ENCODE assay signal across 13 cellular contexts in the genomic region with DNA sequence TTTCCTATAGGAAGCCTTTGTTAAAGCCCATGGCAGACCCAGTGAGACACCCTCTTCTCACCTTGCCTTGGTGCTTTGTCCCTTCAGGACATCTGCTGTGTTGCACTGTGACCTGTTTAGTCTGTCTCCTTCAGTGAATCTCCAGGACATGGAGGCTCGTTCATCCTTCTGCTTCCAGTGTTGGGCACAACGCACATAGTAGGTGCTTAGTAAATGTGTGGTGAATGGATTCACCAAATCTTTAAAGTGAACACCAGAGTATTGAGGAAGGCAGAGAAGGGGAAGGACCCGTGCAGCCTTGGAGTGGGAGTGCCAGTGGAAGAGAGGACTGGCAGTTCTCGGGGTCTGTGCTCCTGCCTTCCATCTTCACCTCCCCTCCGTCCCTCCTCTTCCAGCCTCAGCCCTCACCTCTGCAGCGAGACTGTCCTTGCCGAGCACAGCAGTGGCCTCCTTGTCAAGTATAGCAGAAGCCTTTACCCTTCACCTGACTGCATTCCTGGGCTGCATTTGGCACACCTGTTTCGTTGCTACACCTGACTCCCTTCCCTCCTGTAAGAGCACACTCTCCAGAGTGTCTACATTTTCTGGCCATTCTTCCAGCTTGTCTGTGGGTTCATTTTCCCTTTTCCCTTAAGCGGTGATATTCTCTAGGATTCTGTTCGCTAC. TPM values are rescaled to one million over a fixed set of nuclear protein-coding genes. Genes with fewer than 3 reads are reported as not detected.
DNase-seq lines count a peak whose midpoint lies in the region; ATAC-seq and TF ChIP-seq lines count a peak whose summit lies in the region.
"Had no signal": no experiment of that assay in that cellular context is flagged by ENCODE, and none has a peak within 500 bp of the region (broad histone marks: within the 10 kb centered on the region; RNA-seq: fewer than 3 reads in every experiment).

No MANE protein-coding gene starts in this region.

- H3K27ac ChIP-seq in mammary epithelial cell (ENCODE audit: insufficient read depth, low read depth, low read length) = no peak overlapping the region
- no peak overlapping the region for H3K27ac ChIP-seq in mesendoderm (ENCODE audit: low read depth, low read length)
- peak overlapping the region; percentile 42 to 62 (median 58) for H3K27ac ChIP-seq in thyroid gland
- H3K27ac ChIP-seq: neutrophil had no signal

- TF ChIP-seq CTCF in MCF 10A (IDR thresholded peaks at IDR 0.05; ENCODE audit: unreplicated experiment) (no peak), mammary epithelial cell (conservative IDR thresholded peaks at IDR 0.05 in 1 of 2, IDR thresholded peaks at IDR 0.05 in 1 of 2; ENCODE audit: extremely low read depth in 1 of 2, insufficient read depth in 1 of 2, low read depth in 1 of 2, low read length in 2 of 2) (no peak), thyroid gland (IDR thresholded peaks at IDR 0.05) (no peak)

- no peak overlapping the region for H4K5ac ChIP-seq in mesendoderm (ENCODE audit: low read length)

- CTCF ChIA-PET in MCF 10A (lab: Yijun Ruan, JAX) = interaction anchor here (0.6 kb wide), 1 partner anchor 7 kb away, joined by 3 read pairs; no protein-coding TSS in a partner anchor
- CTCF ChIA-PET in mammary epithelial cell (lab: Charles Lee; ENCODE audit: low non-redundant PET) = no interaction called here

- H3K4me3 Mint-ChIP-seq in MCF 10A (ENCODE audit: unreplicated experiment) = no peak overlapping the region
- H3K4me3 Mint-ChIP-seq in activated T-helper 17 cell treated with anti-CD3 and anti-CD28 coated beads, Interleukin-2, amount 50 U/mL, for 72 hours = no peak overlapping the region
- H3K4me3 Mint-ChIP-seq: activated naive CD8-positive, alpha-beta T cell treated with anti-CD3 and anti-CD28 coated beads, Interleukin-2, amount 10 ng/mL, durations not matched to agents 7 days and 5 days had no signal

- H2BK15ac ChIP-seq in mesendoderm (replicated peaks; ENCODE audit: low read depth) = no peak overlapping the region

- POLR2A ChIA-PET in MCF 10A (lab: Yijun Ruan, JAX) = interaction anchor here (0.7 to 2.0 kb wide), 2 partner anchors 47 to 161 kb away, joined by 3 to 12 read pairs; no protein-coding TSS in a partner anchor

- no peak overlapping the region for H2AK5ac ChIP-seq in mesendoderm (ENCODE audit: low read length)

- H2BK5ac ChIP-seq in mesendoderm (ENCODE audit: low read length) = no peak overlapping the region

- H3K79me2 ChIP-seq in mammary epithelial cell (ENCODE audit: insufficient read depth, low read length) (peaks cover 81% of the 10 kb centered on the region), mesendoderm (ENCODE audit: control insufficient read depth, insufficient read depth, low read length) (peaks cover 71% of the 10 kb centered on the region)

- H3K4me1 Mint-ChIP-seq in MCF 10A (ENCODE audit: insufficient read depth, unreplicated experiment) = peaks cover 22% of the 10 kb centered on the region
- H3K4me1 Mint-ChIP-seq in activated T-helper 17 cell treated with anti-CD3 and anti-CD28 coated beads, Interleukin-2, amount 50 U/mL, for 72 hours = peaks cover 41% of the 10 kb centered on the region

- no peak overlapping the region for H3K56ac ChIP-seq in mesendoderm (ENCODE audit: low read length)

- peak overlapping the region; percentile 81 for H3K27ac Mint-ChIP-seq in MCF 10A (ENCODE audit: low read depth, unreplicated experiment)
- peak overlapping the region; percentile 13 for H3K27ac Mint-ChIP-seq in activated T-helper 17 cell treated with anti-CD3 and anti-CD28 coated beads, Interleukin-2, amount 50 U/mL, for 72 hours

- in situ Hi-C loops in mammary epithelial cell (cut with MboI; ENCODE audit: low sequenced_read_pairs in 2 of 2) = no loop called here

- DNase-seq in MCF 10A (ENCODE audit: unreplicated experiment) (no peak), mammary epithelial cell (no peak), mesendoderm (peak; percentile 59), thyroid gland (peak; percentile 80 to 82)
- DNase-seq: activated CD4-positive, alpha-beta T cell treated with anti-CD3 and anti-CD28 coated beads, Interleukin-2, amount 50 U/mL, for 1 hour; activated naive CD8-positive, alpha-beta T cell treated with anti-CD3 and anti-CD28 coated beads, Interleukin-2, amount 10 ng/mL, durations not matched to agents 7 days and 5 days; stimulated activated CD4-positive, alpha-beta T cell treated with anti-CD3 and anti-CD28 coated beads, Interleukin-4, amount 100 ng/mL, for 4 hours; T1000 had no signal

- no peaks in the 10 kb centered on the region for H3K27me3 Mint-ChIP-seq in MCF 10A (ENCODE audit: insufficient read depth, unreplicated experiment)
- no peaks in the 10 kb centered on the region for H3K27me3 Mint-ChIP-seq in activated T-helper 17 cell treated with anti-CD3 and anti-CD28 coated beads, Interleukin-2, amount 50 U/mL, for 72 hours
- H3K27me3 Mint-ChIP-seq: activated naive CD8-positive, alpha-beta T cell treated with anti-CD3 and anti-CD28 coated beads, Interleukin-2, amount 10 ng/mL, durations not matched to agents 7 days and 5 days had no signal

- H3K4me1 ChIP-seq in mammary epithelial cell (ENCODE audit: insufficient read depth, low read length) = peaks cover 26% of the 10 kb centered on the region
- peaks cover 8% of the 10 kb centered on the region for H3K4me1 ChIP-seq in mesendoderm (ENCODE audit: control insufficient read depth, low read depth, low read length)
- H3K4me1 ChIP-seq in thyroid gland = peaks cover 60 to 68% of the 10 kb centered on the region in 2 donors

- H3K27me3 ChIP-seq in mammary epithelial cell (ENCODE audit: insufficient read depth, low read length) = no peaks in the 10 kb centered on the region
- H3K27me3 ChIP-seq in mesendoderm (ENCODE audit: insufficient read depth, low read length, poor library complexity) = no peaks in the 10 kb centered on the region
- H3K27me3 ChIP-seq in thyroid gland = no peaks in the 10 kb centered on the region
- H3K27me3 ChIP-seq: neutrophil had no signal

- H3K18ac ChIP-seq in mesendoderm (ENCODE audit: low read length) = no peak overlapping the region

- no peaks in the 10 kb centered on the region for H3K9me3 Mint-ChIP-seq in MCF 10A (ENCODE audit: unreplicated experiment)
- no peaks in the 10 kb centered on the region for H3K9me3 Mint-ChIP-seq in activated T-helper 17 cell treated with anti-CD3 and anti-CD28 coated beads, Interleukin-2, amount 50 U/mL, for 72 hours
- H3K9me3 Mint-ChIP-seq: activated naive CD8-positive, alpha-beta T cell treated with anti-CD3 and anti-CD28 coated beads, Interleukin-2, amount 10 ng/mL, durations not matched to agents 7 days and 5 days had no signal

- no peak overlapping the region for H4K8ac ChIP-seq in mesendoderm (ENCODE audit: low read depth, low read length)

- H4K20me1 ChIP-seq in mammary epithelial cell (ENCODE audit: insufficient read depth, low read length) = no peaks in the 10 kb centered on the region

- H3K4me3 ChIP-seq in mammary epithelial cell (replicated peaks in 1 of 3; ENCODE audit: insufficient read depth in 1 of 3, low read depth in 2 of 3, low read length in 3 of 3) (no peak overlapping the region), mesendoderm (ENCODE audit: low read length) (no peak overlapping the region), thyroid gland (replicated peaks in 1 of 3) (no peak overlapping the region)

- BruUV-seq in MCF 10A (replicated peaks; lab: Mats Ljungman, UMichigan) (no TSS peak), mammary epithelial cell (replicated peaks; lab: Mats Ljungman, UMichigan) (no TSS peak)

- H3K36me3 ChIP-seq in mammary epithelial cell (ENCODE audit: insufficient read depth, low read length) (peaks cover 3% of the 10 kb centered on the region), mesendoderm (ENCODE audit: control insufficient read depth, insufficient read depth, low read length) (no peaks in the 10 kb centered on the region), thyroid gland (no peaks in the 10 kb centered on the region)

- 83% methylated on average over 10 of the region's 10 CpGs for WGBS in mammary epithelial cell (ENCODE audit: low coverage, missing lambda C conversion rate)
- no CpG with 5 or more reads among the region's 10 CpGs for WGBS in mesendoderm (ENCODE audit: extremely low coverage, insufficient coverage, low lambda C conversion rate)
- WGBS in thyroid gland, 2 donors = 57 to 73% methylated on average over 10 of the region's 10 CpGs

- H3K9ac ChIP-seq in mammary epithelial cell (ENCODE audit: insufficient read depth, low read length) = no peak overlapping the region
- H3K9ac ChIP-seq in mesendoderm (ENCODE audit: low read length) = no peak overlapping the region

- no peak for ATAC-seq in activated T-helper 17 cell treated with anti-CD3 and anti-CD28 coated beads, Interleukin-2, amount 50 U/mL, for 72 hours (replicated peaks)
- ATAC-seq in GM18870 (IDR thresholded peaks at IDR 0.05; ENCODE audit: unreplicated experiment) (no peak), GM21367 (IDR thresholded peaks at IDR 0.05; ENCODE audit: unreplicated experiment) (no peak), HG03432 (IDR thresholded peaks at IDR 0.05; ENCODE audit: unreplicated experiment) (no peak)

- H3K4ac ChIP-seq in mesendoderm (ENCODE audit: low read depth, low read length) = no peak overlapping the region

- no peak overlapping the region for H2AFZ ChIP-seq in mammary epithelial cell (ENCODE audit: low read depth, low read length)

- intact Hi-C loops in MCF 10A (cut with micrococcal nuclease) = no loop called here
- intact Hi-C loops in mammary epithelial cell (cut with micrococcal nuclease) = no loop called here
- intact Hi-C loops in thyroid gland (cut with DNase I) = no loop called here

- dilution Hi-C loops in mammary epithelial cell (cut with HindIII; ENCODE audit: low sequenced_read_pairs) = no loop called here

- H3K36me3 Mint-ChIP-seq in MCF 10A (ENCODE audit: insufficient read depth, unreplicated experiment) = no peaks in the 10 kb centered on the region
- peaks cover 31% of the 10 kb centered on the region for H3K36me3 Mint-ChIP-seq in activated T-helper 17 cell treated with anti-CD3 and anti-CD28 coated beads, Interleukin-2, amount 50 U/mL, for 72 hours (ENCODE audit: low read depth)

- H3K79me1 ChIP-seq in mesendoderm (ENCODE audit: low read length) = peaks cover 27% of the 10 kb centered on the region

- no peak overlapping the region for H2BK120ac ChIP-seq in mesendoderm (ENCODE audit: low read depth, low read length)

- H3K9me3 ChIP-seq in mammary epithelial cell (replicated peaks; ENCODE audit: insufficient read depth, low read length) (no peaks in the 10 kb centered on the region), thyroid gland (no peaks in the 10 kb centered on the region)
- H3K9me3 ChIP-seq: neutrophil had no signal

- H3K4me2 ChIP-seq in mammary epithelial cell (ENCODE audit: insufficient read depth, low read depth, low read length) (no peak overlapping the region), mesendoderm (ENCODE audit: low read length) (no peak overlapping the region)

- no peak overlapping the region for H3K23ac ChIP-seq in mesendoderm (ENCODE audit: low read length)

- peak in 1 of 2 donors; percentile 29 for TF ChIP-seq POLR2A in thyroid gland (IDR thresholded peaks at IDR 0.05)

RNA-seq across cellular contexts. Expression of a gene that starts 49.2 kb away (rescaled TPM):
- total RNA-seq in MCF 10A (2022) (62.2 and 63.9 TPM in 2 replicates), mammary epithelial cell (10 to 100 TPM; 42.5 to 53.7 TPM), thyroid gland (100 to 1,000 TPM; 157 to 315 (median 206) TPM)
- polyA plus RNA-seq in mammary epithelial cell = 19.7 TPM
- polyA minus RNA-seq in mammary epithelial cell = 93.6 TPM
- total RNA-seq in activated T-helper 17 cell treated with anti-CD3 and anti-CD28 coated beads, Interleukin-2, amount 50 U/mL, for 72 hours = 10 to 100 TPM; 66.7 to 67.3 TPM
- 43.9 TPM for polyA plus RNA-seq in mesendoderm (2013, experiment 1 of 2)
- 42.1 TPM for polyA plus RNA-seq in mesendoderm (2013, experiment 2 of 2)

Comparison
In these comparisons a context has a peak if more than half of its experiments do, and no peak if none do; other contexts are left out.
1. DNase-seq: peak in mesendoderm (single experiment) and thyroid gland (2 of 2); none in MCF 10A (single experiment) and mammary epithelial cell (single experiment).
2. H3K27ac ChIP-seq: peak in thyroid gland (3 of 3); none in mammary epithelial cell (single experiment) and mesendoderm (single experiment).